Comparison of ENCODE assay signal across 1 cellular context in the genomic region with DNA sequence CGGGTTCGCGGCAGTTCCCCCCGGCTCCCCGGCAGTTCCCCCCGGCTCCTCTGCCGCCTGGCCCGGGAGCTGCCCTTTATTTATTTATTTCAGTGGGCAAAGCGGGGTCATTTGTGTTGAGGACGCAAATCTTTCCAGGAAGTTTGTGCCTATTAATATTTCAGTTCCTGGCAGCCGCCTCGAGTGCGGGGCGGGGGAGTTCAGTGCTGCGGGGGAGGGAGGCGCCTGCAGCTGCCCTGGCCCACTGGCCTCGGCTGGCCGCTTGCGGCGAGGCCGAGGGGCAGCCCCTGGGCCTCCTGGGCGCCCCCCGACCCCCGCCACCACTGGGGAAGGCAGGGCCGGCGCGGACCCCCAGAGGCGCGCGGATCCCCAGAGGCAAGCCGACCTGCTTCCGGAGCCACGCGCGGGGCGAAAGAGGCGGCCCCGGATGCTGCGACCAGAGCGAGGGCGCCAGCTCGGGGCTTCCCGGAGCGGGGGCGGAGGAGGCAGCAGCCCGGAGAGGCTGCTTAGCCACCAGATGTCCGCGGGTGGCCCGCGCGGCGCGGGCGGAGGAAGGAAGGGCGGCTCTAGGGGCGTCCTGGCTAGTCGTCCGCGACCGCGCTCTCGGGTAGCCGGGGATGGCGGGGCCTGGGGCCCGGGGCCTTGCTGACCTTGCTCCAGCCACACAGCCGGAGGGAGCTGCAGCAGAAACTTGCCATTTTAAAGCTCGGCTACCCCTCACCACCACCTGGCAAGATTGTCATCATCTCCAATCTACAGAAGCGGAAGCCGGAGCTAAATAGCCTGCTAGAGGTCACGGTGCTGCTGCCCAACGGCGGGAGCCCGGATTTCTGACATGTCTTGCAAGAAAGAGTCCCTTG.
TF ChIP-seq lines count a peak whose summit lies in the region.

No MANE protein-coding gene starts in this region.

TF ChIP-seq in K562, 482 proteins besides CTCF, POLR2A, EP300 and RAD21 (continued from another document and continues in another):
- no peak for TF ChIP-seq CREB1 (IDR thresholded peaks at IDR 0.05)
- TF ChIP-seq CREB1 (CRISPR knock-in tag; IDR thresholded peaks at IDR 0.05) = no peak
- no peak for TF ChIP-seq SIN3B (IDR thresholded peaks at IDR 0.05; ENCODE audit: low read depth)
- no peak for TF ChIP-seq ZSCAN29 (IDR thresholded peaks at IDR 0.05)
- TF ChIP-seq PHF20 (IDR thresholded peaks at IDR 0.05; ENCODE audit: partially characterized antibody) = no peak
- TF ChIP-seq CHCHD3 (CRISPR knock-in tag; IDR thresholded peaks at IDR 0.05) = no peak
- TF ChIP-seq, protein P1, sequence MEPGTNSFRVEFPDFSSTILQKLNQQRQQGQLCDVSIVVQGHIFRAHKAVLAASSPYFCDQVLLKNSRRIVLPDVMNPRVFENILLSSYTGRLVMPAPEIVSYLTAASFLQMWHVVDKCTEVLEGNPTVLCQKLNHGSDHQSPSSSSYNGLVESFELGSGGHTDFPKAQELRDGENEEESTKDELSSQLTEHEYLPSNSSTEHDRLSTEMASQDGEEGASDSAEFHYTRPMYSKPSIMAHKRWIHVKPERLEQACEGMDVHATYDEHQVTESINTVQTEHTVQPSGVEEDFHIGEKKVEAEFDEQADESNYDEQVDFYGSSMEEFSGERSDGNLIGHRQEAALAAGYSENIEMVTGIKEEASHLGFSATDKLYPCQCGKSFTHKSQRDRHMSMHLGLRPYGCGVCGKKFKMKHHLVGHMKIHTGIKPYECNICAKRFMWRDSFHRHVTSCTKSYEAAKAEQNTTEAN (CRISPR knock-in tag; IDR thresholded peaks at IDR 0.05) = no peak
- TF ChIP-seq CXXC5 (CRISPR knock-in tag; IDR thresholded peaks at IDR 0.05) = no peak; the same call in 1 of the 2 replicates
- TF ChIP-seq SREBF1 (IDR thresholded peaks at IDR 0.05; ENCODE audit: borderline replicate concordance, low read depth, low read length) = no peak
- TF ChIP-seq, protein P2, sequence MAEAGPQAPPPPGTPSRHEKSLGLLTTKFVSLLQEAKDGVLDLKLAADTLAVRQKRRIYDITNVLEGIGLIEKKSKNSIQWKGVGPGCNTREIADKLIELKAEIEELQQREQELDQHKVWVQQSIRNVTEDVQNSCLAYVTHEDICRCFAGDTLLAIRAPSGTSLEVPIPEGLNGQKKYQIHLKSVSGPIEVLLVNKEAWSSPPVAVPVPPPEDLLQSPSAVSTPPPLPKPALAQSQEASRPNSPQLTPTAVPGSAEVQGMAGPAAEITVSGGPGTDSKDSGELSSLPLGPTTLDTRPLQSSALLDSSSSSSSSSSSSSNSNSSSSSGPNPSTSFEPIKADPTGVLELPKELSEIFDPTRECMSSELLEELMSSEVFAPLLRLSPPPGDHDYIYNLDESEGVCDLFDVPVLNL (CRISPR knock-in tag; IDR thresholded peaks at IDR 0.05; ENCODE audit: low read depth) = no peak
- no peak for TF ChIP-seq EWSR1 (IDR thresholded peaks at IDR 0.05; ENCODE audit: borderline replicate concordance, low read depth, partially characterized antibody)
- TF ChIP-seq DMBX1 (CRISPR knock-in tag; IDR thresholded peaks at IDR 0.05; ENCODE audit: borderline replicate concordance) = no peak
- TF ChIP-seq, protein P3, sequence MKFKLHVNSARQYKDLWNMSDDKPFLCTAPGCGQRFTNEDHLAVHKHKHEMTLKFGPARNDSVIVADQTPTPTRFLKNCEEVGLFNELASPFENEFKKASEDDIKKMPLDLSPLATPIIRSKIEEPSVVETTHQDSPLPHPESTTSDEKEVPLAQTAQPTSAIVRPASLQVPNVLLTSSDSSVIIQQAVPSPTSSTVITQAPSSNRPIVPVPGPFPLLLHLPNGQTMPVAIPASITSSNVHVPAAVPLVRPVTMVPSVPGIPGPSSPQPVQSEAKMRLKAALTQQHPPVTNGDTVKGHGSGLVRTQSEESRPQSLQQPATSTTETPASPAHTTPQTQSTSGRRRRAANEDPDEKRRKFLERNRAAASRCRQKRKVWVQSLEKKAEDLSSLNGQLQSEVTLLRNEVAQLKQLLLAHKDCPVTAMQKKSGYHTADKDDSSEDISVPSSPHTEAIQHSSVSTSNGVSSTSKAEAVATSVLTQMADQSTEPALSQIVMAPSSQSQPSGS (CRISPR knock-in tag; IDR thresholded peaks at IDR 0.05) = no peak
- no peak; the same call in 1 of the 2 replicates for TF ChIP-seq XRCC5 (IDR thresholded peaks at IDR 0.05; ENCODE audit: low read depth, low read length)
- no peak for TF ChIP-seq MYNN (IDR thresholded peaks at IDR 0.05)
- TF ChIP-seq MYNN (CRISPR knock-in tag; IDR thresholded peaks at IDR 0.05) = no peak
- TF ChIP-seq TRIM28 (IDR thresholded peaks at IDR 0.05) = no peak; the same call in 1 of the 2 replicates
- no peak for TF ChIP-seq ARID2 (IDR thresholded peaks at IDR 0.05)
- TF ChIP-seq OTX1 (CRISPR knock-in tag; IDR thresholded peaks at IDR 0.05) = no peak
- TF ChIP-seq ZFPM2 (CRISPR knock-in tag; IDR thresholded peaks at IDR 0.05) = no peak
- TF ChIP-seq, protein P4, sequence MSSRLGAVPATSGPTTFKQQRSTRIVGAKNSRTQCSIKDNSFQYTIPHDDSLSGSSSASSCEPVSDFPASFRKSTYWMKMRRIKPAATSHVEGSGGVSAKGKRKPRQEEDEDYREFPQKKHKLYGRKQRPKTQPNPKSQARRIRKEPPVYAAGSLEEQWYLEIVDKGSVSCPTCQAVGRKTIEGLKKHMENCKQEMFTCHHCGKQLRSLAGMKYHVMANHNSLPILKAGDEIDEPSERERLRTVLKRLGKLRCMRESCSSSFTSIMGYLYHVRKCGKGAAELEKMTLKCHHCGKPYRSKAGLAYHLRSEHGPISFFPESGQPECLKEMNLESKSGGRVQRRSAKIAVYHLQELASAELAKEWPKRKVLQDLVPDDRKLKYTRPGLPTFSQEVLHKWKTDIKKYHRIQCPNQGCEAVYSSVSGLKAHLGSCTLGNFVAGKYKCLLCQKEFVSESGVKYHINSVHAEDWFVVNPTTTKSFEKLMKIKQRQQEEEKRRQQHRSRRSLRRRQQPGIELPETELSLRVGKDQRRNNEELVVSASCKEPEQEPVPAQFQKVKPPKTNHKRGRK (tag; IDR thresholded peaks at IDR 0.05) = no peak
- TF ChIP-seq SMAD1 (IDR thresholded peaks at IDR 0.05; ENCODE audit: low read depth, low read length, partially characterized antibody) = no peak
- TF ChIP-seq, protein P5, sequence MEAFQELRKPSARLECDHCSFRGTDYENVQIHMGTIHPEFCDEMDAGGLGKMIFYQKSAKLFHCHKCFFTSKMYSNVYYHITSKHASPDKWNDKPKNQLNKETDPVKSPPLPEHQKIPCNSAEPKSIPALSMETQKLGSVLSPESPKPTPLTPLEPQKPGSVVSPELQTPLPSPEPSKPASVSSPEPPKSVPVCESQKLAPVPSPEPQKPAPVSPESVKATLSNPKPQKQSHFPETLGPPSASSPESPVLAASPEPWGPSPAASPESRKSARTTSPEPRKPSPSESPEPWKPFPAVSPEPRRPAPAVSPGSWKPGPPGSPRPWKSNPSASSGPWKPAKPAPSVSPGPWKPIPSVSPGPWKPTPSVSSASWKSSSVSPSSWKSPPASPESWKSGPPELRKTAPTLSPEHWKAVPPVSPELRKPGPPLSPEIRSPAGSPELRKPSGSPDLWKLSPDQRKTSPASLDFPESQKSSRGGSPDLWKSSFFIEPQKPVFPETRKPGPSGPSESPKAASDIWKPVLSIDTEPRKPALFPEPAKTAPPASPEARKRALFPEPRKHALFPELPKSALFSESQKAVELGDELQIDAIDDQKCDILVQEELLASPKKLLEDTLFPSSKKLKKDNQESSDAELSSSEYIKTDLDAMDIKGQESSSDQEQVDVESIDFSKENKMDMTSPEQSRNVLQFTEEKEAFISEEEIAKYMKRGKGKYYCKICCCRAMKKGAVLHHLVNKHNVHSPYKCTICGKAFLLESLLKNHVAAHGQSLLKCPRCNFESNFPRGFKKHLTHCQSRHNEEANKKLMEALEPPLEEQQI (IDR thresholded peaks at IDR 0.05) = no peak
- peak; percentile 77 for TF ChIP-seq L3MBTL2 (IDR thresholded peaks at IDR 0.05)
- TF ChIP-seq RBM22 (IDR thresholded peaks at IDR 0.05; ENCODE audit: low read depth, low read length, poor library complexity, severe bottlenecking) = no peak
- TF ChIP-seq TAF1 (IDR thresholded peaks at IDR 0.05; ENCODE audit: control insufficient read depth, extremely low read depth, insufficient read depth, low read length, severe bottlenecking) = peak; percentile 64
- no peak; the same call in 1 of the 2 replicates for TF ChIP-seq NBN (IDR thresholded peaks at IDR 0.05; ENCODE audit: low read depth)
- no peak for TF ChIP-seq SNRNP70 (optimal IDR thresholded peaks at IDR 0.05; ENCODE audit: low read depth, low read length)
- no peak for TF ChIP-seq ATF1 (CRISPR knock-in tag; IDR thresholded peaks at IDR 0.05)
- no peak; the same call in 1 of the 2 replicates for TF ChIP-seq ATF1 (tag; IDR thresholded peaks at IDR 0.05)
- TF ChIP-seq, protein P6, sequence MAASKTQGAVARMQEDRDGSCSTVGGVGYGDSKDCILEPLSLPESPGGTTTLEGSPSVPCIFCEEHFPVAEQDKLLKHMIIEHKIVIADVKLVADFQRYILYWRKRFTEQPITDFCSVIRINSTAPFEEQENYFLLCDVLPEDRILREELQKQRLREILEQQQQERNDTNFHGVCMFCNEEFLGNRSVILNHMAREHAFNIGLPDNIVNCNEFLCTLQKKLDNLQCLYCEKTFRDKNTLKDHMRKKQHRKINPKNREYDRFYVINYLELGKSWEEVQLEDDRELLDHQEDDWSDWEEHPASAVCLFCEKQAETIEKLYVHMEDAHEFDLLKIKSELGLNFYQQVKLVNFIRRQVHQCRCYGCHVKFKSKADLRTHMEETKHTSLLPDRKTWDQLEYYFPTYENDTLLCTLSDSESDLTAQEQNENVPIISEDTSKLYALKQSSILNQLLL (CRISPR knock-in tag; IDR thresholded peaks at IDR 0.05; ENCODE audit: borderline replicate concordance) = no peak
- no peak for TF ChIP-seq NFATC3 (IDR thresholded peaks at IDR 0.05)
- TF ChIP-seq, protein P7, sequence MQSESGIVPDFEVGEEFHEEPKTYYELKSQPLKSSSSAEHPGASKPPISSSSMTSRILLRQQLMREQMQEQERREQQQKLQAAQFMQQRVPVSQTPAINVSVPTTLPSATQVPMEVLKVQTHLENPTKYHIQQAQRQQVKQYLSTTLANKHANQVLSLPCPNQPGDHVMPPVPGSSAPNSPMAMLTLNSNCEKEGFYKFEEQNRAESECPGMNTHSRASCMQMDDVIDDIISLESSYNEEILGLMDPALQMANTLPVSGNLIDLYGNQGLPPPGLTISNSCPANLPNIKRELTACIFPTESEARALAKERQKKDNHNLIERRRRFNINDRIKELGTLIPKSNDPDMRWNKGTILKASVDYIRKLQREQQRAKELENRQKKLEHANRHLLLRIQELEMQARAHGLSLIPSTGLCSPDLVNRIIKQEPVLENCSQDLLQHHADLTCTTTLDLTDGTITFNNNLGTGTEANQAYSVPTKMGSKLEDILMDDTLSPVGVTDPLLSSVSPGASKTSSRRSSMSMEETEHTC (IDR thresholded peaks at IDR 0.05) = no peak
- peak; percentile 36 for TF ChIP-seq MEIS2 (IDR thresholded peaks at IDR 0.05; ENCODE audit: partially characterized antibody)
- no peak for TF ChIP-seq RHOXF2B (CRISPR knock-in tag; conservative IDR thresholded peaks at IDR 0.05)
- TF ChIP-seq, protein P8, sequence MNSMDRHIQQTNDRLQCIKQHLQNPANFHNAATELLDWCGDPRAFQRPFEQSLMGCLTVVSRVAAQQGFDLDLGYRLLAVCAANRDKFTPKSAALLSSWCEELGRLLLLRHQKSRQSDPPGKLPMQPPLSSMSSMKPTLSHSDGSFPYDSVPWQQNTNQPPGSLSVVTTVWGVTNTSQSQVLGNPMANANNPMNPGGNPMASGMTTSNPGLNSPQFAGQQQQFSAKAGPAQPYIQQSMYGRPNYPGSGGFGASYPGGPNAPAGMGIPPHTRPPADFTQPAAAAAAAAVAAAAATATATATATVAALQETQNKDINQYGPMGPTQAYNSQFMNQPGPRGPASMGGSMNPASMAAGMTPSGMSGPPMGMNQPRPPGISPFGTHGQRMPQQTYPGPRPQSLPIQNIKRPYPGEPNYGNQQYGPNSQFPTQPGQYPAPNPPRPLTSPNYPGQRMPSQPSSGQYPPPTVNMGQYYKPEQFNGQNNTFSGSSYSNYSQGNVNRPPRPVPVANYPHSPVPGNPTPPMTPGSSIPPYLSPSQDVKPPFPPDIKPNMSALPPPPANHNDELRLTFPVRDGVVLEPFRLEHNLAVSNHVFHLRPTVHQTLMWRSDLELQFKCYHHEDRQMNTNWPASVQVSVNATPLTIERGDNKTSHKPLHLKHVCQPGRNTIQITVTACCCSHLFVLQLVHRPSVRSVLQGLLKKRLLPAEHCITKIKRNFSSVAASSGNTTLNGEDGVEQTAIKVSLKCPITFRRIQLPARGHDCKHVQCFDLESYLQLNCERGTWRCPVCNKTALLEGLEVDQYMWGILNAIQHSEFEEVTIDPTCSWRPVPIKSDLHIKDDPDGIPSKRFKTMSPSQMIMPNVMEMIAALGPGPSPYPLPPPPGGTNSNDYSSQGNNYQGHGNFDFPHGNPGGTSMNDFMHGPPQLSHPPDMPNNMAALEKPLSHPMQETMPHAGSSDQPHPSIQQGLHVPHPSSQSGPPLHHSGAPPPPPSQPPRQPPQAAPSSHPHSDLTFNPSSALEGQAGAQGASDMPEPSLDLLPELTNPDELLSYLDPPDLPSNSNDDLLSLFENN (IDR thresholded peaks at IDR 0.05; ENCODE audit: low read depth in 2 of 2, low read length in 2 of 2) = no peak
- 0 out of 2 replicates have a peak, but pooled peaks have one; percentile 21 for TF ChIP-seq ZNF57 (CRISPR knock-in tag; IDR thresholded peaks at IDR 0.05)
- no peak for TF ChIP-seq SP1 (CRISPR knock-in tag; IDR thresholded peaks at IDR 0.05)
- TF ChIP-seq PURB (CRISPR knock-in tag; IDR thresholded peaks at IDR 0.05; ENCODE audit: low read depth) = no peak
- no peak for TF ChIP-seq ZNF764 (CRISPR knock-in tag; IDR thresholded peaks at IDR 0.05; ENCODE audit: low read depth)
- TF ChIP-seq, protein P9, sequence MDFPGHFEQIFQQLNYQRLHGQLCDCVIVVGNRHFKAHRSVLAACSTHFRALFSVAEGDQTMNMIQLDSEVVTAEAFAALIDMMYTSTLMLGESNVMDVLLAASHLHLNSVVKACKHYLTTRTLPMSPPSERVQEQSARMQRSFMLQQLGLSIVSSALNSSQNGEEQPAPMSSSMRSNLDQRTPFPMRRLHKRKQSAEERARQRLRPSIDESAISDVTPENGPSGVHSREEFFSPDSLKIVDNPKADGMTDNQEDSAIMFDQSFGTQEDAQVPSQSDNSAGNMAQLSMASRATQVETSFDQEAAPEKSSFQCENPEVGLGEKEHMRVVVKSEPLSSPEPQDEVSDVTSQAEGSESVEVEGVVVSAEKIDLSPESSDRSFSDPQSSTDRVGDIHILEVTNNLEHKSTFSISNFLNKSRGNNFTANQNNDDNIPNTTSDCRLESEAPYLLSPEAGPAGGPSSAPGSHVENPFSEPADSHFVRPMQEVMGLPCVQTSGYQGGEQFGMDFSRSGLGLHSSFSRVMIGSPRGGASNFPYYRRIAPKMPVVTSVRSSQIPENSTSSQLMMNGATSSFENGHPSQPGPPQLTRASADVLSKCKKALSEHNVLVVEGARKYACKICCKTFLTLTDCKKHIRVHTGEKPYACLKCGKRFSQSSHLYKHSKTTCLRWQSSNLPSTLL (IDR thresholded peaks at IDR 0.05) = no peak
- TF ChIP-seq SMAD3 (CRISPR knock-in tag; conservative IDR thresholded peaks at IDR 0.05) = no peak
- no peak for TF ChIP-seq RFX1 (IDR thresholded peaks at IDR 0.05)
- no peak for TF ChIP-seq RAD51 (IDR thresholded peaks at IDR 0.05; ENCODE audit: borderline replicate concordance, low read depth)
- TF ChIP-seq, protein P10, sequence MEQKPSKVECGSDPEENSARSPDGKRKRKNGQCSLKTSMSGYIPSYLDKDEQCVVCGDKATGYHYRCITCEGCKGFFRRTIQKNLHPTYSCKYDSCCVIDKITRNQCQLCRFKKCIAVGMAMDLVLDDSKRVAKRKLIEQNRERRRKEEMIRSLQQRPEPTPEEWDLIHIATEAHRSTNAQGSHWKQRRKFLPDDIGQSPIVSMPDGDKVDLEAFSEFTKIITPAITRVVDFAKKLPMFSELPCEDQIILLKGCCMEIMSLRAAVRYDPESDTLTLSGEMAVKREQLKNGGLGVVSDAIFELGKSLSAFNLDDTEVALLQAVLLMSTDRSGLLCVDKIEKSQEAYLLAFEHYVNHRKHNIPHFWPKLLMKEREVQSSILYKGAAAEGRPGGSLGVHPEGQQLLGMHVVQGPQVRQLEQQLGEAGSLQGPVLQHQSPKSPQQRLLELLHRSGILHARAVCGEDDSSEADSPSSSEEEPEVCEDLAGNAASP (IDR thresholded peaks at IDR 0.05) = no peak
- no peak for TF ChIP-seq XRCC3 (IDR thresholded peaks at IDR 0.05)
